ENCODE assay signal across 12 cellular contexts in genomic region chr19:13096968-13097330, GRCh38. TPM values are rescaled to one million over a fixed set of nuclear protein-coding genes. Genes with fewer than 3 reads are reported as not detected.
DNase-seq lines count a peak whose midpoint lies in the region; ATAC-seq and TF ChIP-seq lines count a peak whose summit lies in the region.
"Had no signal": no experiment of that assay in that cellular context is flagged by ENCODE, and none has a peak within 500 bp of the region (broad histone marks: within the 10 kb centered on the region; RNA-seq: fewer than 3 reads in every experiment).

No MANE protein-coding gene starts in this region.

- peaks cover 4% of the 10 kb centered on the region for H3K4me1 ChIP-seq in endodermal cell (ENCODE audit: control insufficient read depth, insufficient read depth, low read length)

- DNase-seq in stimulated activated naive CD8-positive, alpha-beta T cell treated with anti-CD3 and anti-CD28 coated beads, Interleukin-15, Interleukin-2, amounts not matched to agents 100 U/mL and 50 U/mL, for 24 hours = no peak
- DNase-seq in activated naive CD8-positive, alpha-beta T cell treated with anti-CD3 and anti-CD28 coated beads, Interleukin-2, amount 10 ng/mL, durations not matched to agents 7 days and 5 days = no peak
- DNase-seq in natural killer cell (no peak), GM20000 (ENCODE audit: low spot score) (no peak), endodermal cell (no peak), inferior parietal cortex (ENCODE audit: extremely low spot score) (no peak)
- DNase-seq: Calu3, IMR-90, NCI-H446 treated with DMSO at 0.1 percent for 48 hours had no signal

- H3K9ac ChIP-seq in endodermal cell (ENCODE audit: extremely low read depth, low read length, poor library complexity, severe bottlenecking) = no peak overlapping the region

- H3K9me3 Mint-ChIP-seq in stimulated activated naive CD8-positive, alpha-beta T cell treated with anti-CD3 and anti-CD28 coated beads, Interleukin-15, Interleukin-2, amounts not matched to agents 100 ng/mL and 50 ng/mL, for 24 hours = no peaks in the 10 kb centered on the region
- H3K9me3 Mint-ChIP-seq in activated naive CD8-positive, alpha-beta T cell treated with anti-CD3 and anti-CD28 coated beads, Interleukin-2, amount 10 ng/mL, durations not matched to agents 7 days and 5 days = peaks cover 2% of the 10 kb centered on the region
- H3K9me3 Mint-ChIP-seq in natural killer cell = peaks cover 3% of the 10 kb centered on the region in 2 donors
- H3K9me3 Mint-ChIP-seq in endodermal cell = no peaks in the 10 kb centered on the region

- H3K27ac Mint-ChIP-seq in stimulated activated naive CD8-positive, alpha-beta T cell treated with anti-CD3 and anti-CD28 coated beads, Interleukin-15, Interleukin-2, amounts not matched to agents 100 ng/mL and 50 ng/mL, for 24 hours = peak overlapping the region; percentile 46
- H3K27ac Mint-ChIP-seq in activated naive CD8-positive, alpha-beta T cell treated with anti-CD3 and anti-CD28 coated beads, Interleukin-2, amount 10 ng/mL, durations not matched to agents 7 days and 5 days = no peak overlapping the region
- H3K27ac Mint-ChIP-seq in natural killer cell (no peak overlapping the region), endodermal cell (no peak overlapping the region)

- H3K27me3 Mint-ChIP-seq in stimulated activated naive CD8-positive, alpha-beta T cell treated with anti-CD3 and anti-CD28 coated beads, Interleukin-15, Interleukin-2, amounts not matched to agents 100 ng/mL and 50 ng/mL, for 24 hours = peaks cover 25% of the 10 kb centered on the region
- H3K27me3 Mint-ChIP-seq in activated naive CD8-positive, alpha-beta T cell treated with anti-CD3 and anti-CD28 coated beads, Interleukin-2, amount 10 ng/mL, durations not matched to agents 7 days and 5 days = peaks cover 44% of the 10 kb centered on the region
- peaks cover 8 to 20% of the 10 kb centered on the region in 2 donors for H3K27me3 Mint-ChIP-seq in natural killer cell (ENCODE audit: low read depth in 2 of 2)
- H3K27me3 Mint-ChIP-seq in endodermal cell (ENCODE audit: insufficient read depth) = peaks cover 84% of the 10 kb centered on the region

- TF ChIP-seq CTCF in natural killer cell (IDR thresholded peaks at IDR 0.05) (no peak), GM20000 (IDR thresholded peaks at IDR 0.05; ENCODE audit: extremely low read depth, missing control alignments) (no peak), endodermal cell (conservative IDR thresholded peaks at IDR 0.05) (no peak)

- H3K9me3 ChIP-seq in endodermal cell (ENCODE audit: control insufficient read depth, low read length) = no peaks in the 10 kb centered on the region

- no peak overlapping the region for H3K27ac ChIP-seq in endodermal cell (ENCODE audit: low read depth, low read length)

- WGBS in endodermal cell (ENCODE audit: insufficient coverage in 1 of 2, insufficient read length in 1 of 2), 2 experiments = 9 to 20% methylated on average over 2 to 10 of the region's 18 CpGs

- H3K4me3 Mint-ChIP-seq in stimulated activated naive CD8-positive, alpha-beta T cell treated with anti-CD3 and anti-CD28 coated beads, Interleukin-15, Interleukin-2, amounts not matched to agents 100 ng/mL and 50 ng/mL, for 24 hours = peak overlapping the region; percentile 67
- peak overlapping the region; percentile 4 for H3K4me3 Mint-ChIP-seq in activated naive CD8-positive, alpha-beta T cell treated with anti-CD3 and anti-CD28 coated beads, Interleukin-2, amount 10 ng/mL, durations not matched to agents 7 days and 5 days
- peak overlapping the region; percentile 40 for H3K4me3 Mint-ChIP-seq in natural killer cell
- no peak overlapping the region for H3K4me3 Mint-ChIP-seq in endodermal cell

- no peaks in the 10 kb centered on the region for H3K36me3 ChIP-seq in endodermal cell (ENCODE audit: control insufficient read depth, insufficient read depth, low read length)

- H3K27me3 ChIP-seq in endodermal cell (ENCODE audit: control insufficient read depth, insufficient read depth, low read length, poor library complexity, severe bottlenecking) = peaks cover 81% of the 10 kb centered on the region

- H3K4me3 ChIP-seq in endodermal cell (ENCODE audit: low read length) = no peak overlapping the region

- ATAC-seq in stimulated activated naive CD8-positive, alpha-beta T cell treated with anti-CD3 and anti-CD28 coated beads, Interleukin-15, Interleukin-2, amounts not matched to agents 100 U/mL and 50 U/mL, for 24 hours = no peak
- no peak for ATAC-seq in activated naive CD8-positive, alpha-beta T cell treated with anti-CD3 and anti-CD28 coated beads, Interleukin-2, amount 10 ng/mL, durations not matched to agents 7 days and 5 days (ENCODE audit: low read depth)
- no peak for ATAC-seq in natural killer cell
- ATAC-seq in GM18868 (IDR thresholded peaks at IDR 0.05; ENCODE audit: unreplicated experiment) = no peak

- intact Hi-C loops in natural killer cell (cut with micrococcal nuclease) = no loop called here

- POLR2A ChIA-PET in activated naive CD8-positive, alpha-beta T cell treated with anti-CD3 and anti-CD28 coated beads, Interleukin-2, amount 10 ng/mL, durations not matched to agents 7 days and 5 days (lab: Charles Lee) = interaction anchor here (1.0 kb wide), 1 partner anchor 53 kb away, joined by 3 read pairs; the partner anchor contains the start of genes IER2 and STX10

- peaks cover 7% of the 10 kb centered on the region for H3K36me3 Mint-ChIP-seq in stimulated activated naive CD8-positive, alpha-beta T cell treated with anti-CD3 and anti-CD28 coated beads, Interleukin-15, Interleukin-2, amounts not matched to agents 100 ng/mL and 50 ng/mL, for 24 hours (ENCODE audit: low read depth)
- peaks cover 4% of the 10 kb centered on the region for H3K36me3 Mint-ChIP-seq in activated naive CD8-positive, alpha-beta T cell treated with anti-CD3 and anti-CD28 coated beads, Interleukin-2, amount 10 ng/mL, durations not matched to agents 7 days and 5 days
- no peaks in the 10 kb centered on the region for H3K36me3 Mint-ChIP-seq in natural killer cell
- H3K36me3 Mint-ChIP-seq in endodermal cell (ENCODE audit: low read depth) = peaks cover 6% of the 10 kb centered on the region

- H3K4me1 Mint-ChIP-seq in stimulated activated naive CD8-positive, alpha-beta T cell treated with anti-CD3 and anti-CD28 coated beads, Interleukin-15, Interleukin-2, amounts not matched to agents 100 ng/mL and 50 ng/mL, for 24 hours (ENCODE audit: low read depth) = peaks cover 57% of the 10 kb centered on the region
- peaks cover 28% of the 10 kb centered on the region for H3K4me1 Mint-ChIP-seq in activated naive CD8-positive, alpha-beta T cell treated with anti-CD3 and anti-CD28 coated beads, Interleukin-2, amount 10 ng/mL, durations not matched to agents 7 days and 5 days
- H3K4me1 Mint-ChIP-seq in natural killer cell (peaks cover 25 to 43% of the 10 kb centered on the region in 2 donors), endodermal cell (peaks cover 14% of the 10 kb centered on the region)

RNA-seq across cellular contexts. Expression of gene LYL1, which starts 5.7 kb away (rescaled TPM):
- total RNA-seq in activated naive CD8-positive, alpha-beta T cell treated with anti-CD3 and anti-CD28 coated beads, Interleukin-2, amount 10 ng/mL, durations not matched to agents 7 days and 5 days = 1 to 10 TPM; 3.7 TPM
- total RNA-seq in natural killer cell (1 to 10 TPM; 2.0 to 7.7 (median 6.7) TPM), endodermal cell (1 to 10 TPM; 1.9 to 2.0 TPM)
- 1.00 TPM for polyA plus RNA-seq in endodermal cell (2013, experiment 1 of 2)
- 1.1 TPM for polyA plus RNA-seq in endodermal cell (2013, experiment 2 of 2)
- total RNA-seq: Calu3, myocyte had no signal

RNA-seq across cellular contexts. Expression of gene TRMT1, which starts 19.6 kb away (rescaled TPM):
- 10 to 100 TPM; 54.3 to 55.8 TPM for total RNA-seq in activated naive CD8-positive, alpha-beta T cell treated with anti-CD3 and anti-CD28 coated beads, Interleukin-2, amount 10 ng/mL, durations not matched to agents 7 days and 5 days
- 10 to 100 TPM; 33.8 to 48.5 (median 42.2) TPM for total RNA-seq in natural killer cell
- 10 to 100 TPM; 51.3 to 66.2 TPM for total RNA-seq in endodermal cell
- 37.5 TPM for polyA plus RNA-seq in endodermal cell (2013, experiment 1 of 2)
- polyA plus RNA-seq in endodermal cell (2013, experiment 2 of 2) = 35.3 TPM

RNA-seq across cellular contexts. Expression of gene NACC1, which starts 21.1 kb away (rescaled TPM):
- total RNA-seq in activated naive CD8-positive, alpha-beta T cell treated with anti-CD3 and anti-CD28 coated beads, Interleukin-2, amount 10 ng/mL, durations not matched to agents 7 days and 5 days = 10 to 100 TPM; 56.3 to 57.2 TPM
- total RNA-seq in natural killer cell (10 to 100 TPM; 41.2 to 48.7 (median 43.4) TPM), endodermal cell (100 to 1,000 TPM; 164 to 172 TPM)
- polyA plus RNA-seq in endodermal cell (2013, experiment 1 of 2) = 61.1 TPM
- 53.8 TPM for polyA plus RNA-seq in endodermal cell (2013, experiment 2 of 2)

RNA-seq across cellular contexts. Expression of gene STX10, which starts 53.2 kb away (rescaled TPM):
- total RNA-seq in activated naive CD8-positive, alpha-beta T cell treated with anti-CD3 and anti-CD28 coated beads, Interleukin-2, amount 10 ng/mL, durations not matched to agents 7 days and 5 days = 10 to 100 TPM; 67.1 to 69.9 TPM
- total RNA-seq in natural killer cell (10 to 100 TPM; 39.2 to 46.9 (median 42.0) TPM), endodermal cell (10 to 100 TPM; 30.8 to 34.8 TPM)
- 44.8 TPM for polyA plus RNA-seq in endodermal cell (2013, experiment 1 of 2)
- polyA plus RNA-seq in endodermal cell (2013, experiment 2 of 2) = 42.4 TPM

RNA-seq across cellular contexts. Expression of gene IER2, which starts 53.3 kb away (rescaled TPM):
- 100 to 1,000 TPM; 167 to 178 TPM for total RNA-seq in activated naive CD8-positive, alpha-beta T cell treated with anti-CD3 and anti-CD28 coated beads, Interleukin-2, amount 10 ng/mL, durations not matched to agents 7 days and 5 days
- total RNA-seq in natural killer cell (1,000 to 10,000 TPM in 1 of 3 donors, 100 to 1,000 TPM in 2; 668 to 1,112 (median 949) TPM), endodermal cell (10 to 100 TPM; 55.3 to 66.6 TPM)
- polyA plus RNA-seq in endodermal cell (2013, experiment 1 of 2) = 51.9 TPM
- 52.6 TPM for polyA plus RNA-seq in endodermal cell (2013, experiment 2 of 2)
